Comparison of ENCODE assay signal across 13 cellular contexts in genomic region chr20:32982617-32983458, GRCh38. TPM values are rescaled to one million over a fixed set of nuclear protein-coding genes. Genes with fewer than 3 reads are reported as not detected.
DNase-seq lines count a peak whose midpoint lies in the region; ATAC-seq and TF ChIP-seq lines count a peak whose summit lies in the region.
"Had no signal": no experiment of that assay in that cellular context is flagged by ENCODE, and none has a peak within 500 bp of the region (broad histone marks: within the 10 kb centered on the region; RNA-seq: fewer than 3 reads in every experiment).

No MANE protein-coding gene starts in this region.

- H3K27ac Mint-ChIP-seq in stimulated activated effector memory CD8-positive, alpha-beta T cell treated with anti-CD3 and anti-CD28 coated beads, Interleukin-12 subunit alpha, Interleukin-12 subunit beta, amount 100 ng/mL, for 72 hours, result peak overlapping the region; percentile 52
- no peak overlapping the region for H3K27ac Mint-ChIP-seq in osteocyte (ENCODE audit: unreplicated experiment)

- ATAC-seq in left ventricle myocardium superior, result peak; percentile 94
- no peak for ATAC-seq in stimulated activated effector memory CD8-positive, alpha-beta T cell treated with anti-CD3 and anti-CD28 coated beads, Interleukin-12 subunit alpha, Interleukin-12 subunit beta, amount 100 ng/mL, for 72 hours
- ATAC-seq: naive thymus-derived CD8-positive, alpha-beta T cell had no signal

- H3K9me3 Mint-ChIP-seq in stimulated activated effector memory CD8-positive, alpha-beta T cell treated with anti-CD3 and anti-CD28 coated beads, Interleukin-12 subunit alpha, Interleukin-12 subunit beta, amount 100 ng/mL, for 72 hours, result no peaks in the 10 kb centered on the region
- no peaks in the 10 kb centered on the region for H3K9me3 Mint-ChIP-seq in osteocyte (ENCODE audit: unreplicated experiment)

- no peak overlapping the region for H3K4me3 Mint-ChIP-seq in stimulated activated effector memory CD8-positive, alpha-beta T cell treated with anti-CD3 and anti-CD28 coated beads, Interleukin-12 subunit alpha, Interleukin-12 subunit beta, amount 100 ng/mL, for 72 hours
- H3K4me3 Mint-ChIP-seq in osteocyte (ENCODE audit: unreplicated experiment), result no peak overlapping the region
- H3K4me3 Mint-ChIP-seq: naive thymus-derived CD8-positive, alpha-beta T cell had no signal

- H3K4me1 Mint-ChIP-seq in stimulated activated effector memory CD8-positive, alpha-beta T cell treated with anti-CD3 and anti-CD28 coated beads, Interleukin-12 subunit alpha, Interleukin-12 subunit beta, amount 100 ng/mL, for 72 hours, result peaks cover 5% of the 10 kb centered on the region
- no peaks in the 10 kb centered on the region for H3K4me1 Mint-ChIP-seq in osteocyte (ENCODE audit: unreplicated experiment)

- no peaks in the 10 kb centered on the region for H3K36me3 Mint-ChIP-seq in stimulated activated effector memory CD8-positive, alpha-beta T cell treated with anti-CD3 and anti-CD28 coated beads, Interleukin-12 subunit alpha, Interleukin-12 subunit beta, amount 100 ng/mL, for 72 hours
- no peaks in the 10 kb centered on the region for H3K36me3 Mint-ChIP-seq in osteocyte (ENCODE audit: unreplicated experiment)
- H3K36me3 Mint-ChIP-seq: naive thymus-derived CD8-positive, alpha-beta T cell had no signal

- intact Hi-C loops in left ventricle myocardium superior (cut with micrococcal nuclease), result no loop called here

- DNase-seq in NCI-H510A treated with DMSO at 0.1 percent for 48 hours (lab: John Stamatoyannopoulos, UW) (peak; percentile 14), NCI-H510A (lab: John Stamatoyannopoulos, UW) (no peak), NCI-H69 (lab: John Stamatoyannopoulos, UW) (peak; percentile 75), left ventricle myocardium superior (peak; percentile 71), amniotic stem cell (lab: John Stamatoyannopoulos, UW) (no peak), osteocyte (ENCODE audit: extremely low spot score, unreplicated experiment) (no peak)
- DNase-seq in stimulated activated effector memory CD8-positive, alpha-beta T cell treated with anti-CD3 and anti-CD28 coated beads, Interleukin-12 subunit alpha, Interleukin-12 subunit beta, amount 100 ng/mL, for 72 hours (ENCODE audit: low spot score in 2 of 2), result no peak
- no peak for DNase-seq in activated T-cell treated with anti-CD3 and anti-CD28 coated beads, Interleukin-2, amount 50 U/mL, for 48 hours
- DNase-seq: activated CD4-positive, CD25-positive, alpha-beta regulatory T cell treated with anti-CD3 and anti-CD28 coated beads, Interleukin-2, amount 50 U/mL, for 72 hours; activated naive CD4-positive, alpha-beta T cell treated with anti-CD3 and anti-CD28 coated beads, Interleukin-2, amount 50 U/mL, for 16 hours; HCEC 1CT; naive thymus-derived CD8-positive, alpha-beta T cell; stimulated activated CD4-positive, alpha-beta T cell treated with anti-CD3 and anti-CD28 coated beads, Interleukin-2, amount 100 ng/mL, for 24 hours had no signal

- no peak for TF ChIP-seq CTCF in osteocyte (IDR thresholded peaks at IDR 0.05)

- no peaks in the 10 kb centered on the region for H3K27me3 Mint-ChIP-seq in osteocyte (ENCODE audit: unreplicated experiment)
- H3K27me3 Mint-ChIP-seq: naive thymus-derived CD8-positive, alpha-beta T cell had no signal

RNA-seq across cellular contexts. Expression of gene SUN5, which starts 21.4 kb away (rescaled TPM):
- total RNA-seq in left ventricle myocardium superior (not detected), osteocyte (not detected in 2 replicates)
- total RNA-seq: naive thymus-derived CD8-positive, alpha-beta T cell had no signal

RNA-seq across cellular contexts. Expression of gene BPIFB2, which starts 24.7 kb away (rescaled TPM):
- total RNA-seq in left ventricle myocardium superior (not detected), osteocyte (not detected in 2 replicates)
- total RNA-seq: naive thymus-derived CD8-positive, alpha-beta T cell had no signal

RNA-seq across cellular contexts. Expression of gene BPIFB6, which starts 48.6 kb away (rescaled TPM):
- total RNA-seq in left ventricle myocardium superior (not detected), osteocyte (not detected in 2 replicates)
- total RNA-seq: naive thymus-derived CD8-positive, alpha-beta T cell had no signal

Comparison
In these comparisons a context has a peak if more than half of its experiments do, and no peak if none do; other contexts are left out.
1. DNase-seq: peak in NCI-H510A treated with DMSO at 0.1 percent for 48 hours (single experiment), NCI-H69 (single experiment) and left ventricle myocardium superior (single experiment); none in NCI-H510A (single experiment), stimulated activated effector memory CD8-positive, alpha-beta T cell treated with anti-CD3 and anti-CD28 coated beads, Interleukin-12 subunit alpha, Interleukin-12 subunit beta, amount 100 ng/mL, for 72 hours (0 of 2), amniotic stem cell (single experiment), activated T-cell treated with anti-CD3 and anti-CD28 coated beads, Interleukin-2, amount 50 U/mL, for 48 hours (0 of 2) and osteocyte (single experiment).